24 cellular contexts compared by ENCODE assay signal in the genomic region with DNA sequence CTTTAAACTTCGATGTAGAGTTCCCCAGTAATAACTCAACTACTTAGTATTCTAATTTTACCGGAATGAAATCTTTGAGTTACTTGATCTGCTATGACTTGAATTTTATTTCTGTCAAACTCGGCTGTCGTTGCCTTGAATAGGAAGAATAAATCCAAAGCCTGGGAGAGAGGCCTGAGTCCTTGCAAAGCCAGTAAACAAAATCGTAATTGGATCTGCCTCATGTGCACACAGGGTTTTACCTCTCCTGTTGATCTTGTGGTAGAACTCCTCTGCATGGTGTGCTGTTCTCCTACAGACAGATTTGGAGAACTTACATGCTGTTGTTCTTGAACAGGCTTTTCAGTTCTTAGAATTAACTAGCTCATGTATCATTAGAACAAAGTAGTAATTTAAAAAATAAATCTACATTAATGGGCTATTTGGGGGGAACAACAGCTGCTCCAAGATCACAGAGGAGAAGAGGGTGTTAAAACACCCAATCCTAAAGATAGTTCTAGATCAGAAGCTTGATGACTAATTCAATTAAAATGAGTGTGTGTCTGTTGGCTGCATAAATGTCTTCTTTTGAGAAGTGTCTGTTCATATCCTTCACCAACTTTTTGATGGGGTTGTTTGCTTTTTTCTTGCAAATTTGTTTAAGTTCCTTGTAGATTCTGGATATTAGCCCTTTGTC. TPM values are rescaled to one million over a fixed set of nuclear protein-coding genes. Genes with fewer than 3 reads are reported as not detected.
"Had no signal": no experiment of that assay in that cellular context is flagged by ENCODE, and none has a peak within 500 bp of the region (broad histone marks: within the 10 kb centered on the region; RNA-seq: fewer than 3 reads in every experiment).

No MANE protein-coding gene starts in this region.

- H3K4me1 Mint-ChIP-seq: activated naive CD4-positive, alpha-beta T cell treated with anti-CD3 and anti-CD28 coated beads, Interleukin-2, amount 10 ng/mL, durations not matched to agents 7 days and 5 days; activated naive CD8-positive, alpha-beta T cell treated with anti-CD3 and anti-CD28 coated beads, Interleukin-2, amount 50 U/mL, for 24 hours; central memory CD8-positive, alpha-beta T cell; stimulated activated effector memory CD8-positive, alpha-beta T cell treated with anti-CD3 and anti-CD28 coated beads, Interleukin-12 subunit alpha, Interleukin-12 subunit beta, amount 100 ng/mL, for 72 hours had no signal

- H3K27ac Mint-ChIP-seq: activated naive CD4-positive, alpha-beta T cell treated with anti-CD3 and anti-CD28 coated beads, Interleukin-2, amount 10 ng/mL, durations not matched to agents 7 days and 5 days; activated naive CD8-positive, alpha-beta T cell treated with anti-CD3 and anti-CD28 coated beads, Interleukin-2, amount 50 U/mL, for 24 hours; natural killer cell; stimulated activated effector memory CD8-positive, alpha-beta T cell treated with anti-CD3 and anti-CD28 coated beads, Interleukin-12 subunit alpha, Interleukin-12 subunit beta, amount 100 ng/mL, for 72 hours; type B pancreatic cell had no signal

- H3K27me3 ChIP-seq: brain microvascular endothelial cell, esophagus squamous epithelium, hepatocyte, neutrophil, pancreas, right lobe of liver, stomach had no signal

- DNase-seq: activated CD4-positive, alpha-beta T cell treated with anti-CD3 and anti-CD28 coated beads for 1 hour; activated CD8-positive, alpha-beta memory T cell treated with anti-CD3 and anti-CD28 coated beads for 24 hours; activated CD8-positive, alpha-beta memory T cell treated with anti-CD3 and anti-CD28 coated beads, Interleukin-2, amount 50 U/mL, for 48 hours; activated effector memory CD4-positive, alpha-beta T cell treated with Interleukin-2 at 50 U/mL for 16 hours; activated naive CD4-positive, alpha-beta T cell treated with anti-CD3 and anti-CD28 coated beads, Interleukin-2, amount 10 ng/mL, durations not matched to agents 7 days and 5 days; activated naive CD8-positive, alpha-beta T cell treated with anti-CD3 and anti-CD28 coated beads, Interleukin-2, amount 50 U/mL, for 24 hours; activated T-cell treated with anti-CD3 and anti-CD28 coated beads, Interleukin-2, amount 50 U/mL, for 48 hours; aorta; brain microvascular endothelial cell; cortex of kidney; effector CD8-positive, alpha-beta T cell; esophagus squamous epithelium; mesendoderm; natural killer cell; pancreas; right lobe of liver; stimulated activated CD4-positive, alpha-beta T cell treated with anti-CD3 and anti-CD28 coated beads, Interleukin-4, amount 100 ng/mL, for 24 hours; stomach had no signal

- H3K9me3 ChIP-seq: esophagus squamous epithelium, neutrophil, pancreas, right lobe of liver, stomach had no signal

- H3K4me3 Mint-ChIP-seq: activated naive CD4-positive, alpha-beta T cell treated with anti-CD3 and anti-CD28 coated beads, Interleukin-2, amount 10 ng/mL, durations not matched to agents 7 days and 5 days; activated naive CD8-positive, alpha-beta T cell treated with anti-CD3 and anti-CD28 coated beads, Interleukin-2, amount 50 U/mL, for 24 hours; central memory CD8-positive, alpha-beta T cell; natural killer cell; stimulated activated effector memory CD8-positive, alpha-beta T cell treated with anti-CD3 and anti-CD28 coated beads, Interleukin-12 subunit alpha, Interleukin-12 subunit beta, amount 100 ng/mL, for 72 hours; type B pancreatic cell had no signal

- H3K4me3 ChIP-seq: esophagus squamous epithelium, hepatocyte, pancreas, right lobe of liver, stomach had no signal

- H3K27ac ChIP-seq: brain microvascular endothelial cell, esophagus squamous epithelium, hepatocyte, neutrophil, pancreas, right lobe of liver, stomach, VCaP had no signal

- H3K9me3 Mint-ChIP-seq: activated naive CD4-positive, alpha-beta T cell treated with anti-CD3 and anti-CD28 coated beads, Interleukin-2, amount 10 ng/mL, durations not matched to agents 7 days and 5 days; activated naive CD8-positive, alpha-beta T cell treated with anti-CD3 and anti-CD28 coated beads, Interleukin-2, amount 50 U/mL, for 24 hours; central memory CD8-positive, alpha-beta T cell; natural killer cell; stimulated activated effector memory CD8-positive, alpha-beta T cell treated with anti-CD3 and anti-CD28 coated beads, Interleukin-12 subunit alpha, Interleukin-12 subunit beta, amount 100 ng/mL, for 72 hours; type B pancreatic cell had no signal

- H3K4me1 ChIP-seq: pancreas, right lobe of liver, stomach had no signal

- H3K36me3 ChIP-seq: brain microvascular endothelial cell, esophagus squamous epithelium, neutrophil, pancreas, right lobe of liver, stomach had no signal

- H3K36me3 Mint-ChIP-seq: activated naive CD4-positive, alpha-beta T cell treated with anti-CD3 and anti-CD28 coated beads, Interleukin-2, amount 10 ng/mL, durations not matched to agents 7 days and 5 days; natural killer cell; stimulated activated effector memory CD8-positive, alpha-beta T cell treated with anti-CD3 and anti-CD28 coated beads, Interleukin-12 subunit alpha, Interleukin-12 subunit beta, amount 100 ng/mL, for 72 hours; type B pancreatic cell had no signal

- ATAC-seq: activated naive CD8-positive, alpha-beta T cell treated with anti-CD3 and anti-CD28 coated beads, Interleukin-2, amount 50 U/mL, for 24 hours; natural killer cell; pancreas; right lobe of liver; stimulated activated effector memory CD8-positive, alpha-beta T cell treated with anti-CD3 and anti-CD28 coated beads, Interleukin-12 subunit alpha, Interleukin-12 subunit beta, amount 100 ng/mL, for 72 hours had no signal

RNA-seq across cellular contexts. Expression of gene HSPB3, which starts 28.9 kb away (rescaled TPM):
- total RNA-seq: natural killer cell, pancreas had no signal
